ENCODE assay signal across 16 cellular contexts in genomic region chr10:132521466-132522102, GRCh38. TPM values are rescaled to one million over a fixed set of nuclear protein-coding genes. Genes with fewer than 3 reads are reported as not detected.
DNase-seq lines count a peak whose midpoint lies in the region; ATAC-seq, FAIRE-seq and TF ChIP-seq lines count a peak whose summit lies in the region.
"Had no signal": no experiment of that assay in that cellular context is flagged by ENCODE, and none has a peak within 500 bp of the region (broad histone marks: within the 10 kb centered on the region; RNA-seq: fewer than 3 reads in every experiment).

No MANE protein-coding gene starts in this region.

- POLR2A ChIA-PET in HepG2 (lab: Yijun Ruan, JAX): no interaction called here

- TF ChIP-seq POLR2A in right lobe of liver (IDR thresholded peaks at IDR 0.05) (no peak), HepG2 (IDR thresholded peaks at IDR 0.05; ENCODE audit: insufficient read depth in 1 of 2, low read depth in 2 of 2, low read length in 2 of 2) (no peak), vagina (IDR thresholded peaks at IDR 0.05) (no peak)

- FAIRE-seq in HepG2 (lab: Jason Lieb, UNC): no peak
- FAIRE-seq: RCC 7860 had no signal

- H2AFZ ChIP-seq in HepG2 (ENCODE audit: low read length): no peak overlapping the region

- DNase-seq in right lobe of liver: peak in 2 of 3 donors; percentile 40 to 42
- DNase-seq in HepG2 (ENCODE audit: low spot score): no peak
- DNase-seq in heart right ventricle: peak; percentile 3 to 12
- DNase-seq in posterior vena cava (ENCODE audit: low spot score): peak; percentile 74
- DNase-seq in vagina (ENCODE audit: extremely low spot score in 2 of 2): no peak
- no peak for DNase-seq in AG20443 (ENCODE audit: low spot score)
- no peak for DNase-seq in SIG-M5 treated with dmso at 0.1 percent for 504 hours (lab: John Stamatoyannopoulos, UW; ENCODE audit: unreplicated experiment)
- no peak for DNase-seq in kidney tubule cell (ENCODE audit: low spot score)
- DNase-seq: activated CD4-positive, alpha-beta memory T cell treated with anti-CD3 and anti-CD28 coated beads for 36 hours; COR-L47; effector memory CD8-positive, alpha-beta T cell; naive B cell; NCI-H1417 treated with DMSO at 0.1 percent for 48 hours; stomach had no signal

- H3K9me3 ChIP-seq in right lobe of liver: no peaks in the 10 kb centered on the region
- H3K9me3 ChIP-seq in HepG2 (ENCODE audit: low read length): no peaks in the 10 kb centered on the region
- no peaks in the 10 kb centered on the region for H3K9me3 ChIP-seq in heart right ventricle
- H3K9me3 ChIP-seq in vagina: no peaks in the 10 kb centered on the region
- H3K9me3 ChIP-seq: psoas muscle, stomach had no signal

- TF ChIP-seq EP300 in HepG2 (IDR thresholded peaks at IDR 0.05; ENCODE audit: low read depth in 2 of 2, low read length in 2 of 2) (no peak), HepG2 (CRISPR knock-in tag; IDR thresholded peaks at IDR 0.05; ENCODE audit: borderline replicate concordance) (no peak)

- H3K4me2 ChIP-seq in HepG2 (ENCODE audit: low read depth, low read length): no peak overlapping the region

- H3K4me1 ChIP-seq in right lobe of liver (peaks cover 3 to 31% (median 16%) of the 10 kb centered on the region in 4 donors), HepG2 (ENCODE audit: insufficient read depth, low read length) (peaks cover 40% of the 10 kb centered on the region), heart right ventricle (peaks cover 40 to 52% (median 49%) of the 10 kb centered on the region in 9 donors), vagina (peaks cover 51% of the 10 kb centered on the region)

- no TSS peak for BruUV-seq in HepG2 (replicated peaks; lab: Mats Ljungman, UMichigan)

- H3K4me3 ChIP-seq in right lobe of liver (no peak overlapping the region), HepG2 (replicated peaks in 1 of 3; ENCODE audit: insufficient read depth in 1 of 3, low read depth in 2 of 3, low read length in 3 of 3) (no peak overlapping the region), heart right ventricle (no peak overlapping the region), vagina (no peak overlapping the region)
- H3K4me3 ChIP-seq: psoas muscle, stomach had no signal

- no peak for TF ChIP-seq RAD21 in HepG2 (CRISPR knock-in tag; IDR thresholded peaks at IDR 0.05)

- H3K27ac ChIP-seq in right lobe of liver: no peak overlapping the region
- no peak overlapping the region for H3K27ac ChIP-seq in HepG2 (ENCODE audit: extremely low read length, insufficient read depth, low read length)
- H3K27ac ChIP-seq in heart right ventricle: peak overlapping the region in 8 of 10 donors; percentile 1 to 98 (median 96)
- peak overlapping the region; percentile 93 for H3K27ac ChIP-seq in vagina

- H3K9ac ChIP-seq in HepG2 (ENCODE audit: insufficient read depth, low read depth, low read length): no peak overlapping the region

- H3K36me3 ChIP-seq in right lobe of liver: no peaks in the 10 kb centered on the region
- H3K36me3 ChIP-seq in HepG2 (replicated peaks in 1 of 2; ENCODE audit: control insufficient read depth in 1 of 2, insufficient read depth in 2 of 2, low read length in 2 of 2): no peaks in the 10 kb centered on the region
- no peaks in the 10 kb centered on the region for H3K36me3 ChIP-seq in heart right ventricle
- H3K36me3 ChIP-seq in vagina: no peaks in the 10 kb centered on the region
- H3K36me3 ChIP-seq: stomach had no signal

- no peaks in the 10 kb centered on the region for H3K79me2 ChIP-seq in HepG2 (ENCODE audit: insufficient read depth, low read length)

- CTCF ChIA-PET in HepG2 (lab: Yijun Ruan, JAX; ENCODE audit: low intra/inter-chr PET ratio, low total read pairs): no interaction called here

- ATAC-seq in right lobe of liver (no peak), HepG2 (no peak), heart right ventricle (no peak)
- ATAC-seq: effector memory CD8-positive, alpha-beta T cell; psoas muscle had no signal

- WGBS in right lobe of liver (ENCODE audit: insufficient coverage, low coverage, low lambda C conversion rate, missing lambda C conversion rate): no CpG with 5 or more reads among the region's 19 CpGs
- 63% methylated on average over 4 of the region's 19 CpGs for WGBS in HepG2 (ENCODE audit: low lambda C conversion rate)
- WGBS in heart right ventricle, 2 donors: 96 to 97% methylated on average over 19 of the region's 19 CpGs

- H4K20me1 ChIP-seq in HepG2 (ENCODE audit: insufficient read depth, low read length): no peaks in the 10 kb centered on the region

- in situ Hi-C loops in HepG2 (cut with HindIII; ENCODE audit: extremely low pct_ligation_motif_present, low pct_unique_long_range_greater_than_20kb): no loop called here

- intact Hi-C loops in right lobe of liver (cut with DNase I) (no loop called here), HepG2 (cut with micrococcal nuclease; ENCODE audit: unreplicated experiment) (no loop called here), heart right ventricle (cut with DNase I) (no loop called here), posterior vena cava (cut with DNase I) (no loop called here), vagina (cut with DNase I) (no loop called here)

- TF ChIP-seq CTCF in right lobe of liver (IDR thresholded peaks at IDR 0.05): no peak
- no peak for TF ChIP-seq CTCF in HepG2 (CRISPR knock-in tag; IDR thresholded peaks at IDR 0.05)
- no peak for TF ChIP-seq CTCF in heart right ventricle (IDR thresholded peaks at IDR 0.05)
- no peak for TF ChIP-seq CTCF in vagina (IDR thresholded peaks at IDR 0.05)

- H3K27me3 ChIP-seq in right lobe of liver (no peaks in the 10 kb centered on the region), HepG2 (ENCODE audit: control insufficient read depth in 1 of 2, insufficient read depth in 2 of 2, low read length in 2 of 2) (peaks cover 10 to 62% of the 10 kb centered on the region in 2 experiments), heart right ventricle (no peaks in the 10 kb centered on the region), vagina (no peaks in the 10 kb centered on the region)
- H3K27me3 ChIP-seq: stomach had no signal

TF ChIP-seq in HepG2, 621 proteins besides CTCF, POLR2A, EP300 and RAD21 (continues in another document):
- no peak for TF ChIP-seq ZFP36L2 (CRISPR knock-in tag; IDR thresholded peaks at IDR 0.05)
- no peak for TF ChIP-seq CBX2 (IDR thresholded peaks at IDR 0.05; ENCODE audit: low read depth, low read length)
- TF ChIP-seq CBX2 (CRISPR knock-in tag; IDR thresholded peaks at IDR 0.05; ENCODE audit: low read depth): no peak
- TF ChIP-seq KDM4B (CRISPR knock-in tag; IDR thresholded peaks at IDR 0.05): no peak

RNA-seq across cellular contexts. Expression of gene INPP5A, which starts 16.0 kb away (rescaled TPM):
- total RNA-seq in right lobe of liver: 10 to 100 TPM; 12.5 to 24.6 (median 16.9) TPM
- 37.9 and 46.8 TPM in 2 replicates for total RNA-seq in HepG2 (2016; rRNA removed; fragmentation: Illumina TruSeq; extraction: Trizol)
- 52.6 and 54.7 TPM in 2 replicates for total RNA-seq in HepG2 (2016; cell fraction: cytosol; rRNA removed; fragmentation: Illumina TruSeq; extraction: Trizol; ENCODE audit: low read depth)
- total RNA-seq in HepG2 (2016; cell fraction: insoluble cytoplasmic fraction; rRNA removed; fragmentation: Illumina TruSeq; extraction: Trizol): 38.3 and 42.5 TPM in 2 replicates
- total RNA-seq in HepG2 (2016; cell fraction: membrane; rRNA removed; fragmentation: Illumina TruSeq; extraction: Trizol): 103 and 110 TPM in 2 replicates
- total RNA-seq in HepG2 (2016; cell fraction: nucleus; rRNA removed; fragmentation: Illumina TruSeq; extraction: Trizol): 15.7 and 18.8 TPM in 2 replicates
- polyA plus RNA-seq in HepG2 (2011; rRNA removed): 17.5 and 19.5 TPM in 2 replicates
- 16.7 and 18.4 TPM in 2 replicates for polyA plus RNA-seq in HepG2 (2011; cell fraction: cytosol; rRNA removed)
- 14.6 and 14.9 TPM in 2 replicates for polyA plus RNA-seq in HepG2 (2011; cell fraction: nucleus; rRNA removed)
- polyA plus RNA-seq in HepG2 (2012): 15.8 and 18.2 TPM in 2 replicates
- polyA plus RNA-seq in HepG2 (2016; cell fraction: cytosol; fragmentation: Illumina TruSeq; extraction: Trizol; ENCODE audit: low read depth): 49.5 and 52.9 TPM in 2 replicates
- 40.7 and 47.8 TPM in 2 replicates for polyA plus RNA-seq in HepG2 (2016; cell fraction: insoluble cytoplasmic fraction; fragmentation: Illumina TruSeq; extraction: Trizol; ENCODE audit: low read depth)
- polyA plus RNA-seq in HepG2 (2016; cell fraction: membrane; fragmentation: Illumina TruSeq; extraction: Trizol; ENCODE audit: low read depth): 97.2 and 97.6 TPM in 2 replicates
- polyA plus RNA-seq in HepG2 (2016; cell fraction: nucleus; fragmentation: Illumina TruSeq; extraction: Trizol; ENCODE audit: insufficient read depth, low read depth): 25.8 and 27.0 TPM in 2 replicates
- 17.0 and 32.5 TPM in 2 replicates for polyA minus RNA-seq in HepG2 (2011; rRNA and poly(A)+ RNA removed; ENCODE audit: low replicate concordance)
- polyA minus RNA-seq in HepG2 (2011; cell fraction: cytosol; rRNA and poly(A)+ RNA removed): 16.4 and 21.7 TPM in 2 replicates
- polyA minus RNA-seq in HepG2 (2011; cell fraction: nucleus; rRNA and poly(A)+ RNA removed): 19.1 and 20.6 TPM in 2 replicates
- 100 to 1,000 TPM in 8 of 10 donors, 10 to 100 TPM in 2; 92.6 to 122 (median 109) TPM for total RNA-seq in heart right ventricle
- 10 to 100 TPM; 30.4 to 45.1 TPM for polyA plus RNA-seq in heart right ventricle
- total RNA-seq in posterior vena cava: 100 to 1,000 TPM in 1 of 2 donors, 10 to 100 TPM in 1; 65.2 to 102 TPM
- 24.3 TPM for total RNA-seq in vagina

Comparison
In these comparisons a context has a peak if more than half of its experiments do, and no peak if none do; other contexts are left out.
1. DNase-seq: peak in right lobe of liver (2 of 3), heart right ventricle (2 of 2) and posterior vena cava (single experiment); none in HepG2 (single experiment), vagina (0 of 2), AG20443 (single experiment), SIG-M5 treated with dmso at 0.1 percent for 504 hours (single experiment) and kidney tubule cell (single experiment).
2. H3K27ac ChIP-seq: peak in heart right ventricle (8 of 10) and vagina (single experiment); none in right lobe of liver (0 of 3) and HepG2 (single experiment).